21 cellular contexts compared by ENCODE assay signal in genomic region chr18:12461326-12461725, GRCh38.
"Had no signal": no experiment of that assay in that cellular context is flagged by ENCODE, and none has a peak within 500 bp of the region (broad histone marks: within the 10 kb centered on the region; RNA-seq: fewer than 3 reads in every experiment).

No MANE protein-coding gene starts in this region.

- H3K4me3 Mint-ChIP-seq: activated B cell treated with CpG ODN at 0.5 μM for 24 hours; activated CD4-positive, alpha-beta T cell treated with anti-CD3 and anti-CD28 coated beads, Interleukin-2, amount 10 ng/mL, durations not matched to agents 24 days and 14 days; activated CD8-positive, alpha-beta T cell treated with anti-CD3 and anti-CD28 coated beads, Interleukin-2, amount 10 ng/mL, durations not matched to agents 7 days and 5 days; activated naive CD8-positive, alpha-beta T cell; activated T-cell treated with anti-CD3 and anti-CD28 coated beads, Interleukin-2, amount 50 U/mL, for 72 hours; endodermal cell; stimulated activated effector memory CD8-positive, alpha-beta T cell treated with anti-CD3 and anti-CD28 coated beads, Interleukin-12 subunit alpha, Interleukin-12 subunit beta, amount 100 ng/mL, for 72 hours; T-helper 2 cell treated with Interferon-gamma antibody and Interleukin-4, amounts not matched to agents 5 μg/mL and 100 μg/mL, for 36 hours had no signal

- DNase-seq: activated B cell treated with CpG ODN at 0.5 μM for 24 hours; activated CD4-positive, alpha-beta T cell treated with anti-CD3 and anti-CD28 coated beads, Interleukin-2, amount 10 ng/mL, durations not matched to agents 24 days and 14 days; activated CD8-positive, alpha-beta memory T cell treated with anti-CD3 and anti-CD28 coated beads, Interleukin-2, amount 50 U/mL, for 4 hours; activated CD8-positive, alpha-beta T cell treated with anti-CD3 and anti-CD28 coated beads, Interleukin-2, amount 10 ng/mL, durations not matched to agents 7 days and 5 days; activated gamma-delta T cell treated with Interleukin-2 at 50 U/mL for 16 hours; activated T-cell treated with anti-CD3 and anti-CD28 coated beads, Interleukin-2, amount 50 U/mL, for 72 hours; amygdala; endodermal cell; erythroblast; hippocampal formation; kidney; left ventricle myocardium superior; mesendoderm; stimulated activated CD4-positive, alpha-beta T cell treated with anti-CD3 and anti-CD28 coated beads, Interleukin-12 subunit alpha, Interleukin-12 subunit beta, amount 100 ng/mL, for 4 hours; stimulated activated CD4-positive, alpha-beta T cell treated with anti-CD3 and anti-CD28 coated beads, Interleukin-2, amount 100 ng/mL, for 24 hours; SW 1271; tibial artery had no signal

- ATAC-seq: activated CD8-positive, alpha-beta T cell treated with anti-CD3 and anti-CD28 coated beads, Interleukin-2, amount 10 ng/mL, durations not matched to agents 7 days and 5 days; activated T-cell treated with anti-CD3 and anti-CD28 coated beads, Interleukin-2, amount 50 U/mL, for 72 hours; gastroesophageal sphincter; stimulated activated effector memory CD8-positive, alpha-beta T cell treated with anti-CD3 and anti-CD28 coated beads, Interleukin-12 subunit alpha, Interleukin-12 subunit beta, amount 100 ng/mL, for 72 hours had no signal

- H3K27ac Mint-ChIP-seq: activated B cell treated with CpG ODN at 0.5 μM for 24 hours; activated CD4-positive, alpha-beta T cell treated with anti-CD3 and anti-CD28 coated beads, Interleukin-2, amount 10 ng/mL, durations not matched to agents 24 days and 14 days; activated CD8-positive, alpha-beta T cell treated with anti-CD3 and anti-CD28 coated beads, Interleukin-2, amount 10 ng/mL, durations not matched to agents 7 days and 5 days; activated naive CD8-positive, alpha-beta T cell; activated T-cell treated with anti-CD3 and anti-CD28 coated beads, Interleukin-2, amount 50 U/mL, for 72 hours; endodermal cell; stimulated activated effector memory CD8-positive, alpha-beta T cell treated with anti-CD3 and anti-CD28 coated beads, Interleukin-12 subunit alpha, Interleukin-12 subunit beta, amount 100 ng/mL, for 72 hours; T-helper 2 cell treated with Interferon-gamma antibody and Interleukin-4, amounts not matched to agents 5 μg/mL and 100 μg/mL, for 36 hours had no signal

- H3K36me3 Mint-ChIP-seq: activated naive CD8-positive, alpha-beta T cell; stimulated activated effector memory CD8-positive, alpha-beta T cell treated with anti-CD3 and anti-CD28 coated beads, Interleukin-12 subunit alpha, Interleukin-12 subunit beta, amount 100 ng/mL, for 72 hours had no signal

- H3K9me3 Mint-ChIP-seq: activated B cell treated with CpG ODN at 0.5 μM for 24 hours; activated CD4-positive, alpha-beta T cell treated with anti-CD3 and anti-CD28 coated beads, Interleukin-2, amount 10 ng/mL, durations not matched to agents 24 days and 14 days; activated T-cell treated with anti-CD3 and anti-CD28 coated beads, Interleukin-2, amount 50 U/mL, for 72 hours; endodermal cell; stimulated activated effector memory CD8-positive, alpha-beta T cell treated with anti-CD3 and anti-CD28 coated beads, Interleukin-12 subunit alpha, Interleukin-12 subunit beta, amount 100 ng/mL, for 72 hours; T-helper 2 cell treated with Interferon-gamma antibody and Interleukin-4, amounts not matched to agents 5 μg/mL and 100 μg/mL, for 36 hours had no signal

- H3K9me3 ChIP-seq: gastroesophageal sphincter, tibial artery had no signal

- H3K27me3 Mint-ChIP-seq: activated B cell treated with CpG ODN at 0.5 μM for 24 hours; activated CD4-positive, alpha-beta T cell treated with anti-CD3 and anti-CD28 coated beads, Interleukin-2, amount 10 ng/mL, durations not matched to agents 24 days and 14 days; activated naive CD8-positive, alpha-beta T cell had no signal

- H3K4me1 ChIP-seq: gastroesophageal sphincter, tibial artery had no signal

- H3K4me1 Mint-ChIP-seq: activated B cell treated with CpG ODN at 0.5 μM for 24 hours; activated CD4-positive, alpha-beta T cell treated with anti-CD3 and anti-CD28 coated beads, Interleukin-2, amount 10 ng/mL, durations not matched to agents 24 days and 14 days; endodermal cell; stimulated activated effector memory CD8-positive, alpha-beta T cell treated with anti-CD3 and anti-CD28 coated beads, Interleukin-12 subunit alpha, Interleukin-12 subunit beta, amount 100 ng/mL, for 72 hours had no signal

- H3K27me3 ChIP-seq: gastroesophageal sphincter, tibial artery had no signal

- H3K27ac ChIP-seq: gastroesophageal sphincter, tibial artery had no signal

- H3K4me3 ChIP-seq: gastroesophageal sphincter, tibial artery had no signal
